12 cellular contexts compared by ENCODE assay signal in the genomic region with DNA sequence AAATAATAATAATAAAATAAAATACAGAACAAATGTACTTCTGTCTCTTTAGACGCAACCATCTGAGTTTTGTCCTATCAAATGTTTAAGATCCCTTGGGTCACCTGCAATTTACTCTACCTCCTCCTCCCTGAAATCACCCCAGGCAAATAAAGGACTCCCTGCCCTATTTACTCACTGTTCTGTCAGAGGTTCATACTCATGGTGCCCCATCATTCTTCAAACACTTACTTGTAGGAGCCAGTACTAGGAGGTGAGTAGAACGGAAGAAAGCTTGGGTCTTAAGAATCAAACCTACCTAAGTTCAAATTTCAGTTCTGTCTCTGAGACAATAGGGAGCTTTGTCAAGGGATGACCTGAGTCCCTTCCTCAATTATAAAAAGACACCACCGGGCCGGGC. TPM values are rescaled to one million over a fixed set of nuclear protein-coding genes. Genes with fewer than 3 reads are reported as not detected.
DNase-seq lines count a peak whose midpoint lies in the region; ATAC-seq and TF ChIP-seq lines count a peak whose summit lies in the region.
"Had no signal": no experiment of that assay in that cellular context is flagged by ENCODE, and none has a peak within 500 bp of the region (broad histone marks: within the 10 kb centered on the region; RNA-seq: fewer than 3 reads in every experiment).

No MANE protein-coding gene starts in this region.

- peak overlapping the region; percentile 7 for H3K4me3 ChIP-seq in retinal pigment epithelial cell (ENCODE audit: low read length)
- H3K4me3 ChIP-seq in H7 (ENCODE audit: insufficient read depth, low read depth, low read length): no peak overlapping the region
- H3K4me3 ChIP-seq: MG63 had no signal

- CTCF ChIA-PET in activated naive CD4-positive, alpha-beta T cell treated with anti-CD3 and anti-CD28 coated beads for 36 hours (lab: Charles Lee): interaction anchor here (2.4 kb wide), 1 partner anchor 9 kb away, joined by 7 read pairs; no protein-coding TSS in a partner anchor

- H3K36me3 ChIP-seq in H7 (replicated peaks; ENCODE audit: control insufficient read depth, insufficient read depth, low read length): peaks cover 1% of the 10 kb centered on the region

- H3K27me3 ChIP-seq in H7 (ENCODE audit: control insufficient read depth, insufficient read depth, low read length): no peaks in the 10 kb centered on the region
- H3K27me3 ChIP-seq: MG63 had no signal

- peaks cover 23% of the 10 kb centered on the region for H3K36me3 Mint-ChIP-seq in activated naive CD4-positive, alpha-beta T cell treated with anti-CD3 and anti-CD28 coated beads for 36 hours (ENCODE audit: low read depth)
- H3K36me3 Mint-ChIP-seq in activated naive CD4-positive, alpha-beta T cell treated with anti-CD3 and anti-CD28 coated beads, Interleukin-2, amount 50 U/mL, for 72 hours: peaks cover 22 to 29% of the 10 kb centered on the region in 2 donors
- H3K36me3 Mint-ChIP-seq in brain: peaks cover 51% of the 10 kb centered on the region

- DNase-seq in activated naive CD4-positive, alpha-beta T cell treated with anti-CD3 and anti-CD28 coated beads for 36 hours: no peak
- DNase-seq in activated naive CD4-positive, alpha-beta T cell treated with anti-CD3 and anti-CD28 coated beads, Interleukin-2, amount 50 U/mL, for 72 hours (ENCODE audit: low spot score in 2 of 2): no peak
- no peak for DNase-seq in retinal pigment epithelial cell (ENCODE audit: low read depth)
- DNase-seq in H7: no peak
- DNase-seq: activated gamma-delta T cell treated with Interleukin-2 at 50 U/mL for 16 hours; cortex of kidney; MG63; stimulated activated CD4-positive, alpha-beta T cell treated with anti-CD3 and anti-CD28 coated beads, Interleukin-4, amount 100 ng/mL, for 24 hours had no signal

- H3K9me3 Mint-ChIP-seq in activated naive CD4-positive, alpha-beta T cell treated with anti-CD3 and anti-CD28 coated beads for 36 hours: no peaks in the 10 kb centered on the region
- no peaks in the 10 kb centered on the region for H3K9me3 Mint-ChIP-seq in activated naive CD4-positive, alpha-beta T cell treated with anti-CD3 and anti-CD28 coated beads, Interleukin-2, amount 50 U/mL, for 72 hours
- H3K9me3 Mint-ChIP-seq in brain: peaks cover 0 to 5% (median 0%) of the 10 kb centered on the region in 5 experiments

- intact Hi-C loops in activated naive CD4-positive, alpha-beta T cell treated with anti-CD3 and anti-CD28 coated beads for 36 hours (cut with micrococcal nuclease): no loop called here

- H3K27ac Mint-ChIP-seq in activated naive CD4-positive, alpha-beta T cell treated with anti-CD3 and anti-CD28 coated beads for 36 hours: no peak overlapping the region
- H3K27ac Mint-ChIP-seq in activated naive CD4-positive, alpha-beta T cell treated with anti-CD3 and anti-CD28 coated beads, Interleukin-2, amount 50 U/mL, for 72 hours: no peak overlapping the region
- H3K27ac Mint-ChIP-seq in brain: peak overlapping the region in 4 of 5 experiments; percentile 67 to 96 (median 88)

- peaks cover 36% of the 10 kb centered on the region for H3K4me1 Mint-ChIP-seq in activated naive CD4-positive, alpha-beta T cell treated with anti-CD3 and anti-CD28 coated beads for 36 hours (ENCODE audit: low read depth)
- peaks cover 55% of the 10 kb centered on the region for H3K4me1 Mint-ChIP-seq in brain

- H3K27me3 Mint-ChIP-seq in activated naive CD4-positive, alpha-beta T cell treated with anti-CD3 and anti-CD28 coated beads for 36 hours (ENCODE audit: low read depth): no peaks in the 10 kb centered on the region
- H3K27me3 Mint-ChIP-seq in brain: peaks cover 9% of the 10 kb centered on the region

- H3K4me3 Mint-ChIP-seq in activated naive CD4-positive, alpha-beta T cell treated with anti-CD3 and anti-CD28 coated beads for 36 hours: peak overlapping the region; percentile 94
- H3K4me3 Mint-ChIP-seq in brain: peak overlapping the region; percentile 86 to 94 (median 88)

- no peak for ATAC-seq in activated naive CD4-positive, alpha-beta T cell treated with anti-CD3 and anti-CD28 coated beads, Interleukin-2, amount 50 U/mL, for 72 hours
- no peak for ATAC-seq in GM21528 (IDR thresholded peaks at IDR 0.05; ENCODE audit: low FRiP score, unreplicated experiment)
- ATAC-seq: left ventricle myocardium superior had no signal

- TF ChIP-seq CTCF in brain (conservative IDR thresholded peaks at IDR 0.05) (no peak), retinal pigment epithelial cell (conservative IDR thresholded peaks at IDR 0.05; ENCODE audit: low read depth, low read length) (no peak)

RNA-seq across cellular contexts. Expression of a gene that starts 3.8 kb away (rescaled TPM):
- 10 to 100 TPM; 36.6 to 38.4 TPM for total RNA-seq in activated naive CD4-positive, alpha-beta T cell treated with anti-CD3 and anti-CD28 coated beads for 36 hours
- total RNA-seq in activated naive CD4-positive, alpha-beta T cell treated with anti-CD3 and anti-CD28 coated beads, Interleukin-2, amount 50 U/mL, for 72 hours: 10 to 100 TPM; 52.5 to 69.5 TPM
- polyA plus RNA-seq in brain (ENCODE audit: insufficient read depth, low read depth, low replicate concordance): 93.7 TPM
- 35.8 and 38.4 TPM in 2 replicates for total RNA-seq in H7 (2014; rRNA removed; shearing (Covaris generic))

RNA-seq across cellular contexts. Expression of a gene that starts 8.1 kb away (rescaled TPM):
- under 1 TPM; 0.67 to 0.86 TPM for total RNA-seq in activated naive CD4-positive, alpha-beta T cell treated with anti-CD3 and anti-CD28 coated beads for 36 hours
- 1 to 10 TPM in 1 of 2 donors, under 1 TPM in 1; 0.97 to 1.2 TPM for total RNA-seq in activated naive CD4-positive, alpha-beta T cell treated with anti-CD3 and anti-CD28 coated beads, Interleukin-2, amount 50 U/mL, for 72 hours
- polyA plus RNA-seq in brain (ENCODE audit: insufficient read depth, low read depth, low replicate concordance): not detected
- total RNA-seq in H7 (2014; rRNA removed; shearing (Covaris generic)): 3.4 TPM in 1 of 2 replicates, not detected in the other
- total RNA-seq: left ventricle myocardium superior, subcutaneous adipose tissue had no signal

RNA-seq across cellular contexts. Expression of a gene that starts 11.4 kb away (rescaled TPM):
- 10 to 100 TPM; 39.2 to 41.4 TPM for total RNA-seq in activated naive CD4-positive, alpha-beta T cell treated with anti-CD3 and anti-CD28 coated beads for 36 hours
- total RNA-seq in activated naive CD4-positive, alpha-beta T cell treated with anti-CD3 and anti-CD28 coated beads, Interleukin-2, amount 50 U/mL, for 72 hours: 10 to 100 TPM; 57.3 to 64.4 TPM
- 90.9 TPM for polyA plus RNA-seq in brain (ENCODE audit: insufficient read depth, low read depth, low replicate concordance)
- total RNA-seq in H7 (2014; rRNA removed; shearing (Covaris generic)): 44.2 and 45.2 TPM in 2 replicates

RNA-seq across cellular contexts. Expression of a gene that starts 15.8 kb away (rescaled TPM):
- total RNA-seq in activated naive CD4-positive, alpha-beta T cell treated with anti-CD3 and anti-CD28 coated beads for 36 hours: 100 to 1,000 TPM; 133 to 134 TPM
- 100 to 1,000 TPM; 161 to 208 TPM for total RNA-seq in activated naive CD4-positive, alpha-beta T cell treated with anti-CD3 and anti-CD28 coated beads, Interleukin-2, amount 50 U/mL, for 72 hours
- 4.8 TPM for polyA plus RNA-seq in brain (ENCODE audit: insufficient read depth, low read depth, low replicate concordance)
- total RNA-seq in H7 (2014; rRNA removed; shearing (Covaris generic)): 0.18 and 0.80 TPM in 2 replicates

RNA-seq across cellular contexts. Expression of a gene that starts 28.7 kb away (rescaled TPM):
- total RNA-seq in activated naive CD4-positive, alpha-beta T cell treated with anti-CD3 and anti-CD28 coated beads for 36 hours: 1 to 10 TPM; 5.3 to 6.0 TPM
- total RNA-seq in activated naive CD4-positive, alpha-beta T cell treated with anti-CD3 and anti-CD28 coated beads, Interleukin-2, amount 50 U/mL, for 72 hours: 10 to 100 TPM in 1 of 2 donors, 1 to 10 TPM in 1; 7.6 to 10.9 TPM
- 34.3 TPM for polyA plus RNA-seq in brain (ENCODE audit: insufficient read depth, low read depth, low replicate concordance)
- 38.8 and 46.3 TPM in 2 replicates for total RNA-seq in H7 (2014; rRNA removed; shearing (Covaris generic))

Comparison
In these comparisons a context has a peak if more than half of its experiments do, and no peak if none do; other contexts are left out.
1. H3K27ac Mint-ChIP-seq: peak in brain (4 of 5); none in activated naive CD4-positive, alpha-beta T cell treated with anti-CD3 and anti-CD28 coated beads for 36 hours (single experiment) and activated naive CD4-positive, alpha-beta T cell treated with anti-CD3 and anti-CD28 coated beads, Interleukin-2, amount 50 U/mL, for 72 hours (0 of 2).